Comparison of ENCODE assay signal across 25 cellular contexts in the genomic region with DNA sequence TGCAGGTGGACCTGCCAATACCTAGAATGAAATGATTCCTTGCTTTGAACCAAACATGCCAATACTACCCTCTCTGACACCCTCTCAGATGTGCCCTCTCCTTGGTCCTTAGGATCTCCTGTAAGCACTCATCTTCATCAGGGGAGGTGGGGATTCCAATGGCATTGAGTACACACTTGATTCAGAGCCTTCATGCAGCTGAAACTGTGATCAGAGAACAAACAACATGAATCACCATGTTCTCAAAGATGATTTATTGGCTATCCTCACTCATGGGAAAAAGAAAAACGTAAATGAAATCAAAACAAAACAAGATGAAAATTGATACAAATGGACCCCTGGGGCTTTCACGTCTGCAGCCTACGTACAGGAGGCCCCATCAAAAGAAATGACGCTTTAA.
DNase-seq lines count a peak whose midpoint lies in the region; ATAC-seq lines count a peak whose summit lies in the region.
"Had no signal": no experiment of that assay in that cellular context is flagged by ENCODE, and none has a peak within 500 bp of the region (broad histone marks: within the 10 kb centered on the region; RNA-seq: fewer than 3 reads in every experiment).

No MANE protein-coding gene starts in this region.

- H3K14ac ChIP-seq in mesenchymal stem cell (ENCODE audit: low read length in 2 of 2) = no peak overlapping the region

- no peak overlapping the region for H2AK5ac ChIP-seq in mesenchymal stem cell (ENCODE audit: low read length, severe bottlenecking)

- H3K27ac ChIP-seq in epithelial cell of prostate (no peak overlapping the region), mesenchymal stem cell (ENCODE audit: low read length, poor library complexity, severe bottlenecking) (no peak overlapping the region)
- H3K27ac ChIP-seq: pancreas, right atrium auricular region, stomach, transverse colon had no signal

- H2AFZ ChIP-seq in mesenchymal stem cell (ENCODE audit: low read depth, low read length) = no peak overlapping the region

- peaks cover 2 to 7% of the 10 kb centered on the region in 2 experiments for H3K27me3 ChIP-seq in mesenchymal stem cell (ENCODE audit: control insufficient read depth in 1 of 2, insufficient read depth in 1 of 2, low read length in 2 of 2)
- H3K27me3 ChIP-seq: pancreas, right atrium auricular region, stomach, transverse colon had no signal

- DNase-seq in Daoy (ENCODE audit: low read depth) (peak; percentile 37), NCI-H1436 (lab: John Stamatoyannopoulos, UW) (peak; percentile 27), epithelial cell of prostate (ENCODE audit: low read depth, low spot score) (peak; percentile 10), mesenchymal stem cell (peak; percentile 10), SIG-M5 treated with dmso at 0.1 percent for 504 hours (lab: John Stamatoyannopoulos, UW; ENCODE audit: unreplicated experiment) (no peak), H4 (ENCODE audit: low spot score) (no peak)
- no peak for DNase-seq in stimulated activated CD4-positive, alpha-beta T cell treated with anti-CD3 and anti-CD28 coated beads, Interleukin-4, amount 100 ng/mL, for 4 hours
- DNase-seq: activated CD8-positive, alpha-beta T cell treated with anti-CD3 and anti-CD28 coated beads for 36 hours; activated naive CD8-positive, alpha-beta T cell treated with anti-CD3 and anti-CD28 coated beads, Interleukin-2, amount 50 U/mL, for 24 hours; activated T-cell treated with anti-CD3 and anti-CD28 coated beads for 4 hours; CD8-positive, alpha-beta T cell; DMS153; HFFc6; Kasumi-1; left cardiac atrium; natural killer cell; NCI-H1092; NCI-H748 treated with DMSO at 0.1 percent for 48 hours; pancreas; Right ventricle myocardium superior; stomach; SW 1271 had no signal

- H3K9ac ChIP-seq in mesenchymal stem cell (ENCODE audit: low read length) = no peak overlapping the region

- H3K18ac ChIP-seq in mesenchymal stem cell (ENCODE audit: low read depth in 1 of 2, low read length in 2 of 2) = no peak overlapping the region

- 68% methylated on average over 4 of the region's 4 CpGs for WGBS in mesenchymal stem cell

- no peak overlapping the region for H3K4me3 ChIP-seq in mesenchymal stem cell (ENCODE audit: insufficient read depth in 1 of 2, low read depth in 1 of 2, low read length in 2 of 2)
- H3K4me3 ChIP-seq: pancreas, right atrium auricular region, stomach, transverse colon had no signal

- H3K4me2 ChIP-seq in mesenchymal stem cell (ENCODE audit: low read length, poor library complexity, severe bottlenecking) = no peak overlapping the region

- no peak overlapping the region for H2BK12ac ChIP-seq in mesenchymal stem cell (ENCODE audit: low read length in 2 of 2)

- no peak overlapping the region for H4K8ac ChIP-seq in mesenchymal stem cell (ENCODE audit: low read length)

- H3K36me3 ChIP-seq in mesenchymal stem cell (ENCODE audit: control insufficient read depth in 1 of 2, insufficient read depth in 2 of 2, low read depth in 1 of 2, low read length in 2 of 2) = peaks cover 20 to 29% of the 10 kb centered on the region in 2 experiments
- H3K36me3 ChIP-seq: pancreas, right atrium auricular region, transverse colon had no signal

- ATAC-seq in GM21717 (IDR thresholded peaks at IDR 0.05; ENCODE audit: unreplicated experiment) = no peak
- ATAC-seq: activated CD8-positive, alpha-beta T cell treated with anti-CD3 and anti-CD28 coated beads for 36 hours; activated naive CD8-positive, alpha-beta T cell treated with anti-CD3 and anti-CD28 coated beads, Interleukin-2, amount 50 U/mL, for 24 hours; CD8-positive, alpha-beta T cell; left cardiac atrium; natural killer cell; pancreas had no signal

- no peak overlapping the region for H2BK120ac ChIP-seq in mesenchymal stem cell (ENCODE audit: low read depth, low read length)

- H2BK5ac ChIP-seq in mesenchymal stem cell (ENCODE audit: low read depth, low read length, poor library complexity, severe bottlenecking) = no peak overlapping the region

- H3K79me1 ChIP-seq in mesenchymal stem cell (replicated peaks; ENCODE audit: low read length, poor library complexity, severe bottlenecking) = no peaks in the 10 kb centered on the region

- no peak overlapping the region for H3K4ac ChIP-seq in mesenchymal stem cell (ENCODE audit: low read depth in 1 of 2, low read length in 2 of 2)

- no peaks in the 10 kb centered on the region for H3K9me3 ChIP-seq in mesenchymal stem cell (ENCODE audit: control insufficient read depth, low read length)
- H3K9me3 ChIP-seq: pancreas, right atrium auricular region, stomach, transverse colon had no signal

- H3K23ac ChIP-seq in mesenchymal stem cell (ENCODE audit: low read length in 2 of 2) = no peak overlapping the region

- peaks cover 5% of the 10 kb centered on the region for H3K4me1 ChIP-seq in mesenchymal stem cell (ENCODE audit: control insufficient read depth, insufficient read depth, low read depth, low read length)
- H3K4me1 ChIP-seq: pancreas had no signal

- H2BK15ac ChIP-seq in mesenchymal stem cell (ENCODE audit: low read depth, poor library complexity, severe bottlenecking) = no peak overlapping the region

- no peak overlapping the region for H4K91ac ChIP-seq in mesenchymal stem cell (ENCODE audit: low read length)

Comparison
In these comparisons a context has a peak if more than half of its experiments do, and no peak if none do; other contexts are left out.
1. DNase-seq: peak in Daoy (single experiment), NCI-H1436 (single experiment), epithelial cell of prostate (single experiment) and mesenchymal stem cell (single experiment); none in stimulated activated CD4-positive, alpha-beta T cell treated with anti-CD3 and anti-CD28 coated beads, Interleukin-4, amount 100 ng/mL, for 4 hours (0 of 2), SIG-M5 treated with dmso at 0.1 percent for 504 hours (single experiment) and H4 (single experiment).